ENCODE assay signal across 24 cellular contexts in the genomic region with DNA sequence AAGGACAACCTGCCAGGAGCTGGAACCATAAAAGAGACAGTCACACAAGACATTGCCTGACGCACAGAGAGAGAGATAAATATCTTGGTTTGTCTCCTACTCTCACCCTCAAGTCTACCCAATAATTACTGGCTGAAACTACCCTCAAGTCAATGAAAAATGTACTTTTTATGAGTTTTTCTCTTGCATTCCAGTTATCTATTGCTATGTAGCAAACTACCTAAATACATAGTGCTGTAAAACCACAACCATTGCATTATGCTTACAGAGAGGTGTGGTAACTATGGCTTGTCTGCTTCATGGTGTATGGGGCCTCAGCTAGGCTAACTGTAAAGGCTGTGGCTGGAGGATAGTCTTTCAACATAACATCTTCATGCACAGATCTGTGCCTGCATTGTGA.
"Had no signal": no experiment of that assay in that cellular context is flagged by ENCODE, and none has a peak within 500 bp of the region (broad histone marks: within the 10 kb centered on the region; RNA-seq: fewer than 3 reads in every experiment).

No MANE protein-coding gene starts in this region.

- H3K9me3 ChIP-seq: gastrocnemius medialis, left lung, ovary, psoas muscle, sigmoid colon, thoracic aorta, tibial nerve, upper lobe of right lung, uterus had no signal

- H3K27ac Mint-ChIP-seq: effector memory CD8-positive, alpha-beta T cell; naive thymus-derived CD8-positive, alpha-beta T cell; nephron progenitor cell; stimulated activated naive B cell treated with anti-CD40 and anti-IgM and Interleukin-4, amounts not matched to agents 10 μg/mL and 1 μg/mL and 100 μg/mL, for 72 hours; stimulated activated naive CD8-positive, alpha-beta T cell treated with anti-CD3 and anti-CD28 coated beads, Interleukin-15, Interleukin-2, amounts not matched to agents 100 ng/mL and 50 ng/mL, for 24 hours had no signal

- H3K4me3 Mint-ChIP-seq: effector memory CD8-positive, alpha-beta T cell; naive thymus-derived CD8-positive, alpha-beta T cell; nephron progenitor cell; stimulated activated naive B cell treated with anti-CD40 and anti-IgM and Interleukin-4, amounts not matched to agents 10 μg/mL and 1 μg/mL and 100 μg/mL, for 72 hours; stimulated activated naive CD8-positive, alpha-beta T cell treated with anti-CD3 and anti-CD28 coated beads, Interleukin-15, Interleukin-2, amounts not matched to agents 100 ng/mL and 50 ng/mL, for 24 hours had no signal

- H3K79me2 ChIP-seq: hepatocyte had no signal

- H3K36me3 Mint-ChIP-seq: naive thymus-derived CD8-positive, alpha-beta T cell; stimulated activated naive B cell treated with anti-CD40 and anti-IgM and Interleukin-4, amounts not matched to agents 10 μg/mL and 1 μg/mL and 100 μg/mL, for 72 hours had no signal

- ATAC-seq: effector memory CD8-positive, alpha-beta T cell; gastrocnemius medialis; left cardiac atrium; left lung; naive thymus-derived CD8-positive, alpha-beta T cell; psoas muscle; right cardiac atrium; stimulated activated naive B cell treated with anti-CD40 and anti-IgM and Interleukin-4, amounts not matched to agents 10 μg/mL and 1 μg/mL and 100 μg/mL, for 72 hours; upper lobe of right lung had no signal

- H3K4me1 ChIP-seq: gastrocnemius medialis, left lung, psoas muscle, spleen, upper lobe of right lung had no signal

- H3K36me3 ChIP-seq: gastrocnemius medialis, left lung, ovary, sigmoid colon, spleen, thoracic aorta, tibial nerve, upper lobe of right lung, uterus had no signal

- H3K4me3 ChIP-seq: gastrocnemius medialis, hepatocyte, left lung, ovary, psoas muscle, sigmoid colon, spleen, thoracic aorta, tibial nerve, upper lobe of right lung, uterus had no signal

- H2AFZ ChIP-seq: hepatocyte had no signal

- H3K4me1 Mint-ChIP-seq: naive thymus-derived CD8-positive, alpha-beta T cell; nephron progenitor cell; stimulated activated naive B cell treated with anti-CD40 and anti-IgM and Interleukin-4, amounts not matched to agents 10 μg/mL and 1 μg/mL and 100 μg/mL, for 72 hours had no signal

- H3K4me2 ChIP-seq: hepatocyte had no signal

- H3K27me3 ChIP-seq: gastrocnemius medialis, hepatocyte, left lung, ovary, sigmoid colon, spleen, tibial nerve, upper lobe of right lung, uterus had no signal

- DNase-seq: cortex of kidney; effector memory CD8-positive, alpha-beta T cell; foreskin fibroblast; gastrocnemius medialis; head of caudate nucleus; left cardiac atrium; left lung; naive thymus-derived CD8-positive, alpha-beta T cell; nephron progenitor cell; occipital lobe; ovary; posterior cingulate gyrus; psoas muscle; right cardiac atrium; sigmoid colon; spleen; stimulated activated CD4-positive, alpha-beta T cell treated with anti-CD3 and anti-CD28 coated beads, Interleukin-4, amount 100 ng/mL, for 4 hours; stimulated activated naive B cell treated with anti-CD40 and anti-IgM and Interleukin-4, amounts not matched to agents 10 μg/mL and 1 μg/mL and 100 μg/mL, for 72 hours; upper lobe of right lung; uterus had no signal

- H3K27ac ChIP-seq: gastrocnemius medialis, hepatocyte, left lung, ovary, psoas muscle, sigmoid colon, spleen, thoracic aorta, tibial nerve, upper lobe of right lung, uterus had no signal

- H3K9me3 Mint-ChIP-seq: nephron progenitor cell had no signal

- H3K27me3 Mint-ChIP-seq: effector memory CD8-positive, alpha-beta T cell; stimulated activated naive B cell treated with anti-CD40 and anti-IgM and Interleukin-4, amounts not matched to agents 10 μg/mL and 1 μg/mL and 100 μg/mL, for 72 hours; stimulated activated naive CD8-positive, alpha-beta T cell treated with anti-CD3 and anti-CD28 coated beads, Interleukin-15, Interleukin-2, amounts not matched to agents 100 ng/mL and 50 ng/mL, for 24 hours had no signal
